ENCODE assay signal across 16 cellular contexts in genomic region chr2:26905341-26906198, GRCh38. TPM values are rescaled to one million over a fixed set of nuclear protein-coding genes. Genes with fewer than 3 reads are reported as not detected.
DNase-seq lines count a peak whose midpoint lies in the region; ATAC-seq and TF ChIP-seq lines count a peak whose summit lies in the region.
"Had no signal": no experiment of that assay in that cellular context is flagged by ENCODE, and none has a peak within 500 bp of the region (broad histone marks: within the 10 kb centered on the region; RNA-seq: fewer than 3 reads in every experiment).

No MANE protein-coding gene starts in this region.

- H3K27ac ChIP-seq in colonic mucosa = no peak overlapping the region

- CTCF ChIA-PET in Calu3 (lab: Charles Lee) = interaction anchor here (0.7 kb wide), 1 partner anchor 544 kb away, joined by 5 read pairs; no protein-coding TSS in a partner anchor

- H3K4me3 Mint-ChIP-seq in osteocyte (ENCODE audit: unreplicated experiment) (no peak overlapping the region), Calu3 (ENCODE audit: low read depth, unreplicated experiment) (no peak overlapping the region)

- no peak overlapping the region for H3K9ac ChIP-seq in colonic mucosa (ENCODE audit: low read depth in 2 of 2, low read length in 2 of 2)

- no peak for ATAC-seq in GM21423 (IDR thresholded peaks at IDR 0.05; ENCODE audit: unreplicated experiment)
- ATAC-seq: PC-3 had no signal

- H3K27ac Mint-ChIP-seq in osteocyte (ENCODE audit: unreplicated experiment) = no peak overlapping the region
- no peak overlapping the region for H3K27ac Mint-ChIP-seq in Calu3 (ENCODE audit: unreplicated experiment)
- H3K27ac Mint-ChIP-seq: CD8-positive, alpha-beta memory T cell had no signal

- no peaks in the 10 kb centered on the region for H3K36me3 ChIP-seq in colonic mucosa

- TF ChIP-seq CTCF in colonic mucosa (IDR thresholded peaks at IDR 0.05) = no peak
- TF ChIP-seq CTCF in osteocyte (IDR thresholded peaks at IDR 0.05) = no peak
- TF ChIP-seq CTCF in Calu3 (IDR thresholded peaks at IDR 0.05; ENCODE audit: unreplicated experiment) = no peak

- H3K4me1 Mint-ChIP-seq in osteocyte (ENCODE audit: unreplicated experiment) = peaks cover 7% of the 10 kb centered on the region
- no peaks in the 10 kb centered on the region for H3K4me1 Mint-ChIP-seq in Calu3 (ENCODE audit: low read depth, unreplicated experiment)
- H3K4me1 Mint-ChIP-seq: CD8-positive, alpha-beta memory T cell had no signal

- no peaks in the 10 kb centered on the region for H3K36me3 Mint-ChIP-seq in osteocyte (ENCODE audit: unreplicated experiment)
- no peaks in the 10 kb centered on the region for H3K36me3 Mint-ChIP-seq in Calu3 (ENCODE audit: insufficient read depth, unreplicated experiment)
- H3K36me3 Mint-ChIP-seq: CD8-positive, alpha-beta memory T cell had no signal

- no peaks in the 10 kb centered on the region for H3K9me3 ChIP-seq in colonic mucosa
- H3K9me3 ChIP-seq: BE2C had no signal

- H3K4me1 ChIP-seq in colonic mucosa = no peaks in the 10 kb centered on the region
- H3K4me1 ChIP-seq: BE2C had no signal

- peaks cover 46% of the 10 kb centered on the region for H3K27me3 Mint-ChIP-seq in osteocyte (ENCODE audit: unreplicated experiment)
- peaks cover 97% of the 10 kb centered on the region for H3K27me3 Mint-ChIP-seq in Calu3 (ENCODE audit: unreplicated experiment)

- no peak overlapping the region for H3K4me3 ChIP-seq in colonic mucosa

- H3K27me3 ChIP-seq in colonic mucosa = no peaks in the 10 kb centered on the region
- H3K27me3 ChIP-seq: BE2C had no signal

- BruUV-seq in Calu3 (replicated peaks; lab: Mats Ljungman, UMichigan) = no TSS peak

- intact Hi-C loops in colonic mucosa (cut with DNase I) (no loop called here), Calu3 (cut with micrococcal nuclease; ENCODE audit: unreplicated experiment) (no loop called here)

- peak; percentile 9 for DNase-seq in NCI-H2029 (lab: John Stamatoyannopoulos, UW)
- peak; percentile 25 for DNase-seq in colonic mucosa
- DNase-seq in osteocyte (ENCODE audit: extremely low spot score, unreplicated experiment) = peak; percentile 72
- DNase-seq in NCI-H2171 (lab: John Stamatoyannopoulos, UW) = no peak
- no peak for DNase-seq in Calu3
- DNase-seq in CD1c-positive myeloid dendritic cell (ENCODE audit: extremely low spot score) = no peak
- DNase-seq: BE2C; CD8-positive, alpha-beta memory T cell; H7; Kasumi-1; NCI-H1417; NCI-H1930; NCI-H69; NK-92 treated with Interleukin-12 subunit alpha and Interleukin-12 subunit beta, amount 100 ng/mL, for 24 hours; PC-3 had no signal

- H3K9me3 Mint-ChIP-seq in osteocyte (ENCODE audit: unreplicated experiment) (peaks cover 8% of the 10 kb centered on the region), Calu3 (ENCODE audit: low read depth, unreplicated experiment) (no peaks in the 10 kb centered on the region)
- H3K9me3 Mint-ChIP-seq: CD8-positive, alpha-beta memory T cell had no signal

RNA-seq across cellular contexts. Expression of gene DPYSL5, which starts 57.6 kb away (rescaled TPM):
- total RNA-seq in colonic mucosa = under 1 TPM; 0.24 to 0.35 TPM
- total RNA-seq in osteocyte = 0.11 TPM in 1 of 2 replicates, not detected in the other
- total RNA-seq in Calu3 (2022) = 0.32 TPM in 1 of 2 replicates, not detected in the other
- total RNA-seq: CD8-positive, alpha-beta memory T cell; PC-3 had no signal

Comparison
In these comparisons a context has a peak if more than half of its experiments do, and no peak if none do; other contexts are left out.
1. DNase-seq: peak in NCI-H2029 (single experiment), colonic mucosa (single experiment) and osteocyte (single experiment); none in NCI-H2171 (single experiment), Calu3 (single experiment) and CD1c-positive myeloid dendritic cell (single experiment).